In genomic region chr3:141797167-141797773, GRCh38 we compare ENCODE assay signal across 8 cellular contexts. TPM values are rescaled to one million over a fixed set of nuclear protein-coding genes. Genes with fewer than 3 reads are reported as not detected.
A peak's percentile ranks its signal among the peaks of the same experiment; 100 is the strongest.
DNase-seq lines count a peak whose midpoint lies in the region; ATAC-seq and TF ChIP-seq lines count a peak whose summit lies in the region.

No MANE protein-coding gene starts in this region.

- peaks cover 0 to 4% (median 0%) of the 10 kb centered on the region in 3 donors for H3K9me3 ChIP-seq in adrenal gland (replicated peaks in 1 of 3)
- H3K9me3 ChIP-seq in hepatocyte (ENCODE audit: low read depth): no peaks in the 10 kb centered on the region
- H3K9me3 ChIP-seq in psoas muscle: peaks cover 4% of the 10 kb centered on the region

- intact Hi-C loops in adrenal gland (cut with DNase I) (loop anchor here in 1 of 2 donors (10.0 kb wide), 1 partner anchor 78 kb away; the partner anchor contains the start of gene ATP1B3), psoas muscle (cut with DNase I) (no loop called here)

- DNase-seq in NOMO-1 treated with DMSO at 0.1 percent for 48 hours (lab: John Stamatoyannopoulos, UW; ENCODE audit: unreplicated experiment) (peak; percentile 27), adrenal gland (peak; percentile 32 to 68 (median 50)), hepatocyte (ENCODE audit: low spot score) (peak; percentile 53), psoas muscle (peak; percentile 67 to 80), GM10266 (ENCODE audit: extremely low spot score) (no peak), GM19240 (ENCODE audit: insufficient read length, low spot score) (no peak)

- H3K4me2 ChIP-seq in hepatocyte: peak overlapping the region; percentile 72

- peak; percentile 16 for ATAC-seq in GM19452 (IDR thresholded peaks at IDR 0.05; ENCODE audit: unreplicated experiment)
- ATAC-seq in psoas muscle: peak; percentile 51 to 77 (median 68)
- ATAC-seq in HG02938 (IDR thresholded peaks at IDR 0.05; ENCODE audit: unreplicated experiment): no peak

- H3K27ac ChIP-seq in adrenal gland (peak overlapping the region; percentile 42 to 88 (median 81)), hepatocyte (peak overlapping the region; percentile 75), psoas muscle (peak overlapping the region; percentile 48)

- H3K27me3 ChIP-seq in adrenal gland (no peaks in the 10 kb centered on the region), hepatocyte (no peaks in the 10 kb centered on the region), psoas muscle (ENCODE audit: insufficient read depth in 3 of 3, low read length in 2 of 3) (no peaks in the 10 kb centered on the region)

- peak overlapping the region in 1 of 4 donors; percentile 34 for H3K4me3 ChIP-seq in adrenal gland
- no peak overlapping the region for H3K4me3 ChIP-seq in hepatocyte
- peak overlapping the region; percentile 55 for H3K4me3 ChIP-seq in psoas muscle

- H3K36me3 ChIP-seq in adrenal gland (replicated peaks in 1 of 2) (no peaks in the 10 kb centered on the region), hepatocyte (replicated peaks; ENCODE audit: insufficient read depth, low read depth) (no peaks in the 10 kb centered on the region), psoas muscle (ENCODE audit: insufficient read depth in 1 of 2, low read depth in 1 of 2) (no peaks in the 10 kb centered on the region)

- H3K4me1 ChIP-seq in adrenal gland (replicated peaks in 1 of 2): peaks cover 12 to 25% of the 10 kb centered on the region in 2 donors
- H3K4me1 ChIP-seq in hepatocyte (ENCODE audit: insufficient read depth): peaks cover 7% of the 10 kb centered on the region
- H3K4me1 ChIP-seq in psoas muscle: peaks cover 11% of the 10 kb centered on the region

- H3K9me2 ChIP-seq in hepatocyte (replicated peaks; ENCODE audit: insufficient read depth): no peaks in the 10 kb centered on the region

- H2AFZ ChIP-seq in hepatocyte: peak overlapping the region; percentile 75

- TF ChIP-seq POLR2A in adrenal gland (IDR thresholded peaks at IDR 0.05): no peak

- no peaks in the 10 kb centered on the region for H4K20me1 ChIP-seq in hepatocyte (ENCODE audit: insufficient read depth, poor library complexity, severe bottlenecking)

- 10 to 30% (median 15%) methylated on average over 25 to 41 of the region's 41 CpGs for WGBS in adrenal gland, 4 donors
- 21% methylated on average over 40 of the region's 41 CpGs for WGBS in hepatocyte (ENCODE audit: low lambda C conversion rate, missing lambda C conversion rate)
- WGBS in psoas muscle, 3 donors: 7 to 21% (median 8%) methylated on average over 41 of the region's 41 CpGs

- H3K79me2 ChIP-seq in hepatocyte: no peaks in the 10 kb centered on the region

- TF ChIP-seq CTCF in adrenal gland (IDR thresholded peaks at IDR 0.05): no peak
- TF ChIP-seq CTCF in hepatocyte (IDR thresholded peaks at IDR 0.05; ENCODE audit: poor library complexity): no peak
- TF ChIP-seq CTCF in psoas muscle (IDR thresholded peaks at IDR 0.05): no peak
- no peak for TF ChIP-seq CTCF in GM10266 (IDR thresholded peaks at IDR 0.05; ENCODE audit: control insufficient read depth, insufficient read depth, low read depth, missing control alignments)

RNA-seq across cellular contexts. Expression of gene GRK7, which starts 34.1 kb away (rescaled TPM):
- under 1 TPM in 1 of 8 donors, not detected in 7; 0.07 TPM for total RNA-seq in adrenal gland
- under 1 TPM in 1 of 3 donors, not detected in 2; 0.07 TPM for polyA plus RNA-seq in adrenal gland
- total RNA-seq in hepatocyte: 0.07 TPM in 1 of 2 replicates, not detected in the other
- polyA plus RNA-seq in hepatocyte: not detected in 2 replicates
- under 1 TPM in 1 of 4 donors, not detected in 3; 0.16 TPM for total RNA-seq in psoas muscle
- under 1 TPM; 0.04 to 0.64 (median 0.07) TPM for polyA plus RNA-seq in psoas muscle

RNA-seq across cellular contexts. Expression of gene RNF7, which starts 59.2 kb away (rescaled TPM):
- 100 to 1,000 TPM in 7 of 8 donors, 10 to 100 TPM in 1; 87.4 to 162 (median 124) TPM for total RNA-seq in adrenal gland
- polyA plus RNA-seq in adrenal gland: 100 to 1,000 TPM; 107 to 315 (median 247) TPM
- total RNA-seq in hepatocyte: 176 and 188 TPM in 2 replicates
- 212 and 222 TPM in 2 replicates for polyA plus RNA-seq in hepatocyte
- 100 to 1,000 TPM in 3 of 4 donors, 10 to 100 TPM in 1; 95.1 to 123 (median 110) TPM for total RNA-seq in psoas muscle
- polyA plus RNA-seq in psoas muscle: 100 to 1,000 TPM in 2 of 3 donors, 10 to 100 TPM in 1; 87.1 to 191 (median 114) TPM

Comparison
In these comparisons a context has a peak if more than half of its experiments do, and no peak if none do; other contexts are left out.
1. DNase-seq: peak in NOMO-1 treated with DMSO at 0.1 percent for 48 hours (single experiment), adrenal gland (7 of 7), hepatocyte (single experiment) and psoas muscle (2 of 2); none in GM10266 (single experiment) and GM19240 (single experiment).
2. Peak in every context shown above with its lines, with median percentiles within 50 percentile points of each other: H3K27ac ChIP-seq.